In the genomic region with DNA sequence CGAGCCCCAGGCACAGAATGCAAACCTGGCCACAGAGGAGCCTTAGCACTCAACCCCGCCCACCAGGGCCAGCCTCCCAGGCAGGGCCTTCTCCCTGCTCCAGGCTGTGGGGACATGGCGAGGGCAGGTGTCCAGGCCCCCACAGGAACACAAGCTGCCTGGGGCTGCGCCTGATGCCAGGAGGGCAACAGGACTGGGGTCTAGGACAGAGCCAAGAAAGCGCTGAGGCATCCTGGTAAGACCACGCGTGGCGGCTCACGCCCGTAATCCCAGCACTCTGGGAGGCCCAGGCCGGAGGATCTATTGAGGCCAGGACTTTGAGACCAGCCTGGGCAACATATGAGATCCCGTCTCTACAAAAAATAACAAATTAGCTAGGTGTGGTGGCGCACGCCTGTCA, we compare ENCODE assay signal across 33 cellular contexts.
"Had no signal": no experiment of that assay in that cellular context is flagged by ENCODE, and none has a peak within 500 bp of the region (broad histone marks: within the 10 kb centered on the region; RNA-seq: fewer than 3 reads in every experiment).

No MANE protein-coding gene starts in this region.

- H3K9me3 ChIP-seq: ascending aorta had no signal

- H3K27ac ChIP-seq: ascending aorta, cardiac muscle cell, WERI-Rb-1 had no signal

- FAIRE-seq: bronchial epithelial cell, TTC549 had no signal

- H3K36me3 ChIP-seq: ascending aorta, cardiac muscle cell, WERI-Rb-1 had no signal

- H3K27me3 ChIP-seq: ascending aorta, cardiac muscle cell had no signal

- ATAC-seq: activated CD4-positive, alpha-beta T cell treated with anti-CD3 and anti-CD28 coated beads for 36 hours; activated CD4-positive, CD25-positive, alpha-beta regulatory T cell treated with anti-CD3 and anti-CD28 coated beads, Interleukin-2, amount 50 U/mL, for 24 hours; activated CD8-positive, alpha-beta memory T cell treated with anti-CD3 and anti-CD28 coated beads, Interleukin-2, amount 10 ng/mL, durations not matched to agents 7 days and 5 days; activated CD8-positive, alpha-beta T cell treated with anti-CD3 and anti-CD28 coated beads, Interleukin-2, amount 10 ng/mL, durations not matched to agents 7 days and 5 days; activated naive CD8-positive, alpha-beta T cell treated with anti-CD3 and anti-CD28 coated beads, Interleukin-2, amount 50 U/mL, for 24 hours; WTC11 had no signal

- H3K4me3 ChIP-seq: ascending aorta, cardiac muscle cell had no signal

- DNase-seq: activated CD4-positive, alpha-beta memory T cell treated with anti-CD3 and anti-CD28 coated beads, Interleukin-2, amount 10 ng/mL, durations not matched to agents 7 days and 5 days; activated CD4-positive, alpha-beta T cell treated with anti-CD3 and anti-CD28 coated beads for 1 hour; activated CD4-positive, alpha-beta T cell treated with anti-CD3 and anti-CD28 coated beads for 36 hours; activated CD4-positive, alpha-beta T cell treated with anti-CD3 and anti-CD28 coated beads for 48 hours; activated CD4-positive, alpha-beta T cell treated with anti-CD3 and anti-CD28 coated beads, Interleukin-2, amount 10 ng/mL, durations not matched to agents 7 days and 5 days; activated CD4-positive, alpha-beta T cell treated with anti-CD3 and anti-CD28 coated beads, Interleukin-2, amount 50 U/mL, for 48 hours; activated CD4-positive, CD25-positive, alpha-beta regulatory T cell; activated CD8-positive, alpha-beta memory T cell treated with anti-CD3 and anti-CD28 coated beads for 24 hours; activated CD8-positive, alpha-beta memory T cell treated with anti-CD3 and anti-CD28 coated beads, Interleukin-2, amount 10 ng/mL, durations not matched to agents 7 days and 5 days; activated CD8-positive, alpha-beta memory T cell treated with anti-CD3 and anti-CD28 coated beads, Interleukin-2, amount 50 U/mL, for 48 hours; activated CD8-positive, alpha-beta T cell treated with anti-CD3 and anti-CD28 coated beads, Interleukin-2, amount 10 ng/mL, durations not matched to agents 7 days and 5 days; activated effector memory CD4-positive, alpha-beta T cell treated with Interleukin-2 at 50 U/mL for 16 hours; activated gamma-delta T cell; activated naive CD4-positive, alpha-beta T cell treated with anti-CD3 and anti-CD28 coated beads, Interleukin-2, amount 10 ng/mL, durations not matched to agents 7 days and 5 days; activated naive CD4-positive, alpha-beta T cell treated with Interleukin-2 at 50 U/mL for 16 hours; activated naive CD8-positive, alpha-beta T cell treated with anti-CD3 and anti-CD28 coated beads, Interleukin-2, amount 10 ng/mL, durations not matched to agents 7 days and 5 days; activated naive CD8-positive, alpha-beta T cell treated with anti-CD3 and anti-CD28 coated beads, Interleukin-2, amount 50 U/mL, for 24 hours; activated T-cell treated with anti-CD3 and anti-CD28 coated beads, Interleukin-2, amount 50 U/mL, for 24 hours; activated T-cell treated with anti-CD3 and anti-CD28 coated beads, Interleukin-2, amount 50 U/mL, for 48 hours; amygdala; anterior cingulate cortex; caudate nucleus; cerebellar nuclear complex; T-helper 1 cell; T-helper 2 cell; T-helper 9 cell; WERI-Rb-1 had no signal
